In the genomic region with DNA sequence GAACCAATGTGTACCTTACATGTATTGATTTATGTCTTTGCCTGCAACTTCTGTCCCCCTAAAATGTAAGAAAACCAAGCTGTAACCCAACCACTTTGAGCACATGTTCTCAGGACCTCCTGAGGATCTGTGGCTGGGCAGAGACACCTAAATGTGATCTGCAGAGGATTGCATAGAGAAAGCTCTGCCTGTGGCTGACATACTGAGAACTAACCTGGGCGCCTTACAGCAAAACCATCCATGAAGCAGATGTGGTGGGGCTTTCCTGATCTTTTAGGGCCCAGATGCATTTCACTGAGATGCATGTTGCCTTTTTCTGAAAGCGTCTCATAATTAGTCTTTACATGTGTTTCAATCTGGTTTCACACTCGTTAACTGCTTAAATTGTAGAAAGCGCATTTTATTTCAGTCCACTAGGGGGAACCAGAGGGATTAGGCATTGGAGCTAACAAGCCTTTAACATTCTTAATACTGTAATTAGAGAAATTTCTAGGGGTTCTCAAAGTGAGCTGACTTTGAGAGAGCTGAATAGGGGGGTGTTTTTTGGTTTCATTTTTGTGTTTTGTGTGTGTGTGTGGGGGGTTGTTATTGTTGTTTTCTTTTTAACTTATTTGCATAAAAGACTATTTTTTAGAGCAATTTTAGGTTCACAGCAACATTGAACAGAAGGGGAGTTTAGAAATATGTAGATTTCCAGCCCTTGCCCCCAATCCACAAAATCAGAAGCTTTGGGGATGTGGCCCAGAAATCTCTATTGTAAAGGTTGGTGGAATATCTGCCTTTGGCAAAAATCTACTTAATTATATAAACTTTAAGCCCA, we compare ENCODE assay signal across 8 cellular contexts. TPM values are rescaled to one million over a fixed set of nuclear protein-coding genes. Genes with fewer than 3 reads are reported as not detected.
DNase-seq lines count a peak whose midpoint lies in the region; ATAC-seq and TF ChIP-seq lines count a peak whose summit lies in the region.

No MANE protein-coding gene starts in this region.

- peak; percentile 35 to 59 for ATAC-seq in activated CD4-positive, CD25-positive, alpha-beta regulatory T cell treated with anti-CD3 and anti-CD28 coated beads, Interleukin-2, amount 50 U/mL, for 24 hours
- ATAC-seq in GM21619 (IDR thresholded peaks at IDR 0.05; ENCODE audit: unreplicated experiment) = peak; percentile 80

- no peaks in the 10 kb centered on the region for H3F3A ChIP-seq in OCI-LY1 (ENCODE audit: insufficient read depth, low read length)

- in situ Hi-C loops in transverse colon (cut with MboI; ENCODE audit: low pct_ligation_motif_present in 1 of 4, low pct_unique_long_range_greater_than_20kb in 1 of 4, low sequenced_read_pairs in 3 of 4) = loop anchor here (25.0 kb wide), 2 partner anchors 208 to 608 kb away; partner anchors contain the start of gene MAN1A1 (in 1 of the 4)

- no peaks in the 10 kb centered on the region for H3K79me2 ChIP-seq in OCI-LY1 (ENCODE audit: insufficient read depth, low read length)

- intact Hi-C loops in transverse colon (cut with DNase I; ENCODE audit: low total_unique reads) = no loop called here

- TF ChIP-seq EP300 in transverse colon (IDR thresholded peaks at IDR 0.05; ENCODE audit: low read depth) = no peak

- no peak for TF ChIP-seq POLR2A in transverse colon (IDR thresholded peaks at IDR 0.05)

- H3K4me1 ChIP-seq in HUES6 (ENCODE audit: control insufficient read depth, insufficient read depth, low read length) (peaks cover 15% of the 10 kb centered on the region), OCI-LY1 (ENCODE audit: insufficient read depth, low read length, severe bottlenecking) (no peaks in the 10 kb centered on the region), liver (ENCODE audit: control insufficient read depth in 4 of 4, insufficient read depth in 4 of 4, low read length in 3 of 4) (peaks cover 0 to 5% (median 0%) of the 10 kb centered on the region in 4 donors), transverse colon (peaks cover 0 to 19% (median 12%) of the 10 kb centered on the region in 4 donors)

- no peaks in the 10 kb centered on the region for H3K36me3 ChIP-seq in HUES6 (ENCODE audit: control insufficient read depth, insufficient read depth, low read length)
- no peaks in the 10 kb centered on the region for H3K36me3 ChIP-seq in OCI-LY1 (ENCODE audit: insufficient read depth, low read length)
- H3K36me3 ChIP-seq in liver (ENCODE audit: control insufficient read depth in 4 of 4, insufficient read depth in 3 of 4, low read depth in 1 of 4, low read length in 3 of 4) = no peaks in the 10 kb centered on the region
- no peaks in the 10 kb centered on the region for H3K36me3 ChIP-seq in transverse colon

- H3K4me3 ChIP-seq in HUES6 (ENCODE audit: low read depth, low read length) (peak overlapping the region; percentile 32; the same call in 1 of the 2 replicates), OCI-LY1 (ENCODE audit: low read depth, low read length, poor library complexity, severe bottlenecking) (no peak overlapping the region), liver (ENCODE audit: low read depth in 1 of 3, low read length in 3 of 3) (no peak overlapping the region), transverse colon (no peak overlapping the region)

- TF ChIP-seq CTCF in OCI-LY1 (IDR thresholded peaks at IDR 0.05; ENCODE audit: low read length) (peak; percentile 87), liver (IDR thresholded peaks at IDR 0.05; ENCODE audit: low read depth, low read length, missing input control) (peak; percentile 80), transverse colon (IDR thresholded peaks at IDR 0.05) (peak; percentile 74 to 88 (median 85))

- 18% methylated on average over 4 of the region's 4 CpGs for WGBS in liver
- WGBS in transverse colon (ENCODE audit: low coverage in 1 of 2), 2 donors = 0 to 19% methylated on average over 3 to 4 of the region's 4 CpGs

- no peak for DNase-seq in activated CD4-positive, CD25-positive, alpha-beta regulatory T cell treated with anti-CD3 and anti-CD28 coated beads, Interleukin-2, amount 50 U/mL, for 72 hours
- peak; percentile 45 for DNase-seq in cerebellum (ENCODE audit: low spot score)
- DNase-seq in transverse colon = no peak

- H3K9me2 ChIP-seq in OCI-LY1 (ENCODE audit: low read depth, low read length) = no peaks in the 10 kb centered on the region

- H3K27ac ChIP-seq in HUES6 (ENCODE audit: low read depth, low read length) = no peak overlapping the region
- no peak overlapping the region for H3K27ac ChIP-seq in OCI-LY1 (ENCODE audit: low read depth, low read length, poor library complexity, severe bottlenecking)
- no peak overlapping the region for H3K27ac ChIP-seq in liver (ENCODE audit: low read depth in 1 of 2, low read length in 2 of 2)
- H3K27ac ChIP-seq in transverse colon = no peak overlapping the region

- peak; percentile 83 to 84 for TF ChIP-seq RAD21 in liver (IDR thresholded peaks at IDR 0.05)

- H3K9ac ChIP-seq in HUES6 (ENCODE audit: low read length) (no peak overlapping the region), OCI-LY1 (ENCODE audit: low read length) (no peak overlapping the region), liver (ENCODE audit: low read depth in 1 of 2, low read length in 2 of 2) (no peak overlapping the region)

- H3K4me2 ChIP-seq in OCI-LY1 (ENCODE audit: low read length) = no peak overlapping the region

- no peaks in the 10 kb centered on the region; the same call in 1 of the 2 replicates for H3K9me3 ChIP-seq in HUES6 (ENCODE audit: control insufficient read depth, insufficient read depth, low read depth, low read length)
- H3K9me3 ChIP-seq in OCI-LY1 (ENCODE audit: low read length) = no peaks in the 10 kb centered on the region
- H3K9me3 ChIP-seq in liver (ENCODE audit: control insufficient read depth in 4 of 4, low read length in 3 of 4) = no peaks in the 10 kb centered on the region
- H3K9me3 ChIP-seq in transverse colon = no peaks in the 10 kb centered on the region

- H4K20me1 ChIP-seq in OCI-LY1 (ENCODE audit: insufficient read depth, low read length) = no peaks in the 10 kb centered on the region

- H3K27me3 ChIP-seq in HUES6 (ENCODE audit: control insufficient read depth, insufficient read depth, low read length) = no peaks in the 10 kb centered on the region
- no peaks in the 10 kb centered on the region for H3K27me3 ChIP-seq in OCI-LY1 (ENCODE audit: insufficient read depth, low read length)
- H3K27me3 ChIP-seq in liver (ENCODE audit: control insufficient read depth in 4 of 4, insufficient read depth in 4 of 4, low read length in 3 of 4) = no peaks in the 10 kb centered on the region
- H3K27me3 ChIP-seq in transverse colon = no peaks in the 10 kb centered on the region

- H2AFZ ChIP-seq in OCI-LY1 (ENCODE audit: low read length) = no peak overlapping the region

TF ChIP-seq in liver, 16 proteins besides CTCF, POLR2A, EP300 and RAD21:
- TF ChIP-seq SP1 (IDR thresholded peaks at IDR 0.05) = no peak
- TF ChIP-seq, protein P1, sequence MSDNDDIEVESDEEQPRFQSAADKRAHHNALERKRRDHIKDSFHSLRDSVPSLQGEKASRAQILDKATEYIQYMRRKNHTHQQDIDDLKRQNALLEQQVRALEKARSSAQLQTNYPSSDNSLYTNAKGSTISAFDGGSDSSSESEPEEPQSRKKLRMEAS (IDR thresholded peaks at IDR 0.05) = peak; percentile 4

RNA-seq across cellular contexts. Expression of gene FAM184A, which starts 50.9 kb away (rescaled TPM):
- total RNA-seq in cerebellum (30.4 TPM), liver (1 to 10 TPM; 1.0 to 7.4 TPM), transverse colon (10 to 100 TPM in 1 of 4 donors, 1 to 10 TPM in 2, under 1 TPM in 1; 0.20 to 13.1 (median 2.9) TPM)
- 1 to 10 TPM; 2.5 to 5.6 TPM for polyA plus RNA-seq in liver
